Comparison of ENCODE assay signal across 27 cellular contexts in genomic region chr11:41781441-41781840, GRCh38.
"Had no signal": no experiment of that assay in that cellular context is flagged by ENCODE, and none has a peak within 500 bp of the region (broad histone marks: within the 10 kb centered on the region; RNA-seq: fewer than 3 reads in every experiment).

No MANE protein-coding gene starts in this region.

- H3K27me3 ChIP-seq: neural progenitor cell, pancreas, right lobe of liver, sigmoid colon, spleen, suprapubic skin, testis, tibial artery, transverse colon, upper lobe of right lung, uterus had no signal

- H3K27ac ChIP-seq: neural progenitor cell, pancreas, psoas muscle, right lobe of liver, sigmoid colon, spleen, suprapubic skin, testis, tibial artery, transverse colon, upper lobe of right lung, uterus had no signal

- H3K4me3 ChIP-seq: neural progenitor cell, pancreas, psoas muscle, right lobe of liver, sigmoid colon, smooth muscle cell, spleen, suprapubic skin, testis, tibial artery, transverse colon, upper lobe of right lung, uterus had no signal

- ATAC-seq: naive thymus-derived CD4-positive, alpha-beta T cell; natural killer cell; pancreas; psoas muscle; right cardiac atrium; right lobe of liver; stimulated activated memory B cell treated with anti-CD40 and anti-IgM and Interleukin-4, amounts not matched to agents 10 μg/mL and 1 μg/mL and 100 μg/mL, for 72 hours; stimulated activated naive CD8-positive, alpha-beta T cell treated with anti-CD3 and anti-CD28 coated beads, Interleukin-15, amount 100 ng/mL, for 72 hours; stimulated activated naive CD8-positive, alpha-beta T cell treated with anti-CD3 and anti-CD28 coated beads, Interleukin-15, Interleukin-2, amounts not matched to agents 100 U/mL and 50 U/mL, for 24 hours; upper lobe of right lung had no signal

- H3K9me3 ChIP-seq: pancreas, right lobe of liver, sigmoid colon, suprapubic skin, testis, tibial artery, transverse colon, upper lobe of right lung, uterus had no signal

- H3K4me1 ChIP-seq: neural progenitor cell, pancreas, psoas muscle, right lobe of liver, sigmoid colon, spleen, suprapubic skin, testis, tibial artery, upper lobe of right lung, uterus had no signal

- DNase-seq: naive thymus-derived CD4-positive, alpha-beta T cell; natural killer cell; occipital lobe; pancreas; psoas muscle; right cardiac atrium; right lobe of liver; sigmoid colon; spleen; stimulated activated CD4-positive, alpha-beta T cell treated with anti-CD3 and anti-CD28 coated beads, Interleukin-12 subunit alpha, Interleukin-12 subunit beta, amount 100 ng/mL, for 4 hours; stimulated activated CD4-positive, alpha-beta T cell treated with anti-CD3 and anti-CD28 coated beads, Interleukin-1b, Interleukin-23, amount 100 ng/mL, for 48 hours; stimulated activated CD4-positive, alpha-beta T cell treated with anti-CD3 and anti-CD28 coated beads, Interleukin-4, amount 100 ng/mL, for 1 hour; stimulated activated CD4-positive, alpha-beta T cell treated with anti-CD3 and anti-CD28 coated beads, Interleukin-4, amount 100 ng/mL, for 4 hours; stimulated activated CD8-positive, alpha-beta memory T cell treated with anti-CD3 and anti-CD28 coated beads, Interleukin-4, amount 100 ng/mL, for 48 hours; stimulated activated naive CD4-positive, alpha-beta T cell; stimulated activated naive CD8-positive, alpha-beta T cell treated with anti-CD3 and anti-CD28 coated beads, Interleukin-15, amount 100 ng/mL, for 72 hours; stimulated activated naive CD8-positive, alpha-beta T cell treated with anti-CD3 and anti-CD28 coated beads, Interleukin-15, Interleukin-2, amounts not matched to agents 100 U/mL and 50 U/mL, for 24 hours; substantia nigra; testis; tibial artery; transverse colon; upper lobe of right lung; uterus had no signal

- H3K36me3 ChIP-seq: neural progenitor cell, pancreas, right lobe of liver, sigmoid colon, spleen, suprapubic skin, tibial artery, transverse colon, upper lobe of right lung, uterus had no signal
